In the genomic region with DNA sequence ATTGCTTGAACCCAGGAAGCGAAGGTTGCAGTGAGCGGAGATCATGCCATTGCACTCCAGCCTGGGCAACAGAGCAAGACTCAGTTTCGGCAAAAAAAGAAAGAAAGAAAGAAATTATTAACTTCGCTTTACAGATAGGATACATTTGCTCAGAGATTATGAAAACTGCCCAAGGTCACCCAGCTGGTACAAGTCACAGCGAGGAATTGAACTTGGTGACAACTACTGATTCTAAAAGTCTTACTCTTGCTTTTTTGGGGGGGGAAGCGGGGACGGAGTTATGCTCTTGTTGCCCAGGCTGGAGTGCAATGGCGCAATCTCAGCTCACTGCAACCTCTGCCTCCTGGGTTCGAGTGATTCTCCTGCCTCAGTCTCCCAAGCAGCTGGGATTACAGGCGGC, we compare ENCODE assay signal across 3 cellular contexts. TPM values are rescaled to one million over a fixed set of nuclear protein-coding genes. Genes with fewer than 3 reads are reported as not detected.
"Had no signal": no experiment of that assay in that cellular context is flagged by ENCODE, and none has a peak within 500 bp of the region (broad histone marks: within the 10 kb centered on the region; RNA-seq: fewer than 3 reads in every experiment).

No MANE protein-coding gene starts in this region.

RNA-seq across cellular contexts. Expression of a gene that starts 29.7 kb away (rescaled TPM):
- total RNA-seq: occipital lobe, pulmonary artery endothelial cell had no signal
- polyA plus RNA-seq: naive thymus-derived CD8-positive, alpha-beta T cell had no signal
